ENCODE assay signal across 1 cellular context in the genomic region with DNA sequence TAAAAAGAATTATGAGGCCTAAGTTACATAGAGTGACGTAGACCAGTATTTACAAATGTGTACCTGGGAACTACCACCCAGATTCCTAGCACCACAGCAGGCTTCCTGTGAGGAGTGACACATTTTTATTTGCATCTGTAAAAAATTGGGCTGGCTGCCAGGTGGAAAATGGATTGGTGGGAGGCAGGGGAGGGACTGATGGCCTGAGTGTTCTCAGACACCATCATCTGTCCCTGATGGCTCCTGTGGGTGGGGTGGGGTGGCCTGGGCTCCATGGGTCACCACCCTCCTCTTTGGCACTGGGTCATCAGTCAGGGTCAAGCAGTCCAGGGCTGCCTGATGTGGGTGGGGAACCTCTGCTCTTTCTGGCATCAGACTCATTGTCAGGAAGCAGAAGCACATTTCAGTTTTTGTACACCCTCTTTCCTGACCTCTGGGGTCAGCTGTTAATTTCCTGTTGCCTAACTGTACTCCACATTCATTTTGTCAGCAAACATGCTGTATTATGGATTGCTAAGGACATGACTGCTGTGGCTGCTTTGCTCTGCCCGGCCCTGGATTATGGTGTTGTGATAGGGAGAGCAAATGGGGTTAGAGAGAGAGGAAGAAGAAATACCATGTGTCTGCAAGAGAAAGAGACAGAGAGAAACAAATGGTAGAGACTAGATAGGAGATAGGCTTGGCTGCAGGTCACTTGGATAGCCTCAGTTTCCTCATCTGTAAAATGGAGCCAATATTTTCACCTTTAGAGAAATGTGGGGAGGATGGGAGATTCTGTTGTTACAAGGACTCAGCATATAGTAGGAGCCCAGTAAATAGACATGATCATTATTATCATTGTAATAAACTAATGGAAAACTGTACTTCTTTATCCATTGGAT.
TF ChIP-seq lines count a peak whose summit lies in the region.

No MANE protein-coding gene starts in this region.

TF ChIP-seq in HepG2, 621 proteins besides CTCF, POLR2A, EP300 and RAD21:
- TF ChIP-seq CREB1 (IDR thresholded peaks at IDR 0.05) (0 out of 2 replicates have a peak, but pooled peaks have one; percentile 21), CREB1 (CRISPR knock-in tag; IDR thresholded peaks at IDR 0.05) (no peak), SALL1 (CRISPR knock-in tag; IDR thresholded peaks at IDR 0.05) (peak; percentile 40; the same call in 1 of the 2 replicates), ZNF790 (CRISPR knock-in tag; IDR thresholded peaks at IDR 0.05; ENCODE audit: borderline replicate concordance) (no peak), MIXL1 (CRISPR knock-in tag; IDR thresholded peaks at IDR 0.05) (0 out of 2 replicates have a peak, but pooled peaks have one; percentile 24), HDAC2 (CRISPR knock-in tag; IDR thresholded peaks at IDR 0.05) (no peak), ZNF629 (CRISPR knock-in tag; conservative IDR thresholded peaks at IDR 0.05) (peak; percentile 78), NR2F6 (IDR thresholded peaks at IDR 0.05) (peak; percentile 29), NR2F6 (CRISPR knock-in tag; IDR thresholded peaks at IDR 0.05) (peak; percentile 54; the same call in 1 of the 2 replicates), ETV5 (CRISPR knock-in tag; IDR thresholded peaks at IDR 0.05; ENCODE audit: borderline replicate concordance) (peak; percentile 38; the same call in 1 of the 2 replicates), LCORL (IDR thresholded peaks at IDR 0.05) (no peak), LCORL (CRISPR knock-in tag; IDR thresholded peaks at IDR 0.05) (peak; percentile 40; the same call in 1 of the 2 replicates), PRPF4 (IDR thresholded peaks at IDR 0.05; ENCODE audit: low read depth, low read length, poor library complexity, severe bottlenecking) (no peak), RFX1 (IDR thresholded peaks at IDR 0.05) (no peak), ZNF484 (CRISPR knock-in tag; IDR thresholded peaks at IDR 0.05; ENCODE audit: borderline replicate concordance, low read depth) (no peak), ZNF772 (CRISPR knock-in tag; IDR thresholded peaks at IDR 0.05) (no peak)
- TF ChIP-seq, protein P1, sequence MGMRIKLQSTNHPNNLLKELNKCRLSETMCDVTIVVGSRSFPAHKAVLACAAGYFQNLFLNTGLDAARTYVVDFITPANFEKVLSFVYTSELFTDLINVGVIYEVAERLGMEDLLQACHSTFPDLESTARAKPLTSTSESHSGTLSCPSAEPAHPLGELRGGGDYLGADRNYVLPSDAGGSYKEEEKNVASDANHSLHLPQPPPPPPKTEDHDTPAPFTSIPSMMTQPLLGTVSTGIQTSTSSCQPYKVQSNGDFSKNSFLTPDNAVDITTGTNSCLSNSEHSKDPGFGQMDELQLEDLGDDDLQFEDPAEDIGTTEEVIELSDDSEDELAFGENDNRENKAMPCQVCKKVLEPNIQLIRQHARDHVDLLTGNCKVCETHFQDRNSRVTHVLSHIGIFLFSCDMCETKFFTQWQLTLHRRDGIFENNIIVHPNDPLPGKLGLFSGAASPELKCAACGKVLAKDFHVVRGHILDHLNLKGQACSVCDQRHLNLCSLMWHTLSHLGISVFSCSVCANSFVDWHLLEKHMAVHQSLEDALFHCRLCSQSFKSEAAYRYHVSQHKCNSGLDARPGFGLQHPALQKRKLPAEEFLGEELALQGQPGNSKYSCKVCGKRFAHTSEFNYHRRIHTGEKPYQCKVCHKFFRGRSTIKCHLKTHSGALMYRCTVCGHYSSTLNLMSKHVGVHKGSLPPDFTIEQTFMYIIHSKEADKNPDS (CRISPR knock-in tag; IDR thresholded peaks at IDR 0.05), result no peak
